In the genomic region with DNA sequence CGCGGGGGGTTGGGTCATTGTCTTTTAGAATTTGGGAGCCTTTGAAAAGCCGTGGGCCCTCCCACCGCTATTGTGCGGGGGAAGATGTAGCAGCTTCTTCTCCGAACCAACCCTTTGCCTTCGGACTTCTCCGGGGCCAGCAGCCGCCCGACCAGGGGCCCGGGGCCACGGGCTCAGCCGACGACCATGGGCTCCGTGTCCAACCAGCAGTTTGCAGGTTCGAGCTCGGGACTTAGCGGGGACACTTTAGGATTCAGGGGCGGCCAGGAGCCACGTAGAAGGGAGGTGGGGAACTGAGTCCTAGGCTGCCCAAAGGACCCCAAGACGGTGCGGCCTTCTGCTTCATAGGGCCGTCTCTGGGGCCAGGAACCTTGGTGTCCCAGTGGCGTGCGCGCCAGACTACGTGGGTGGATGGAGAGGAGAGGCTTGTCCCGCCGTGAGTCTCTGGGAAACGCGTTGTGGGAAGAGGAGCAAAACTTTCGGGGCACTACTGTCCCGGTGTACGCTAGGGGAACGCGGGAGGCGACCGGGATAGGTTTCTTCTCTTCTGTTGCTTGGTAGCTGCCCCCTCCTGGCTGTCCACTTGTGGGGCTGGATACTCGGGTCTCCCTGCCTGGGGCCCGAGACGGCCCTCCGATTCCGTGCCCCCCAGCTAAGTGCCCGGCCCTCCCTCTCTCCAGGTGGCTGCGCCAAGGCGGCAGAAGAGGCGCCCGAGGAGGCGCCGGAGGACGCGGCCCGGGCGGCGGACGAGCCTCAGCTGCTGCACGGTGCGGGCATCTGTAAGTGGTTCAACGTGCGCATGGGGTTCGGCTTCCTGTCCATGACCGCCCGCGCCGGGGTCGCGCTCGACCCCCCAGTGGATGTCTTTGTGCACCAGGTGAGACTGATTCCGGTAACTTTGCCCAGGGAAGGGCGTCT, we compare ENCODE assay signal across 19 cellular contexts. TPM values are rescaled to one million over a fixed set of nuclear protein-coding genes. Genes with fewer than 3 reads are reported as not detected.
DNase-seq lines count a peak whose midpoint lies in the region; ATAC-seq, FAIRE-seq and TF ChIP-seq lines count a peak whose summit lies in the region.
"Had no signal": no experiment of that assay in that cellular context is flagged by ENCODE, and none has a peak within 500 bp of the region (broad histone marks: within the 10 kb centered on the region; RNA-seq: fewer than 3 reads in every experiment).

A gene with protein sequence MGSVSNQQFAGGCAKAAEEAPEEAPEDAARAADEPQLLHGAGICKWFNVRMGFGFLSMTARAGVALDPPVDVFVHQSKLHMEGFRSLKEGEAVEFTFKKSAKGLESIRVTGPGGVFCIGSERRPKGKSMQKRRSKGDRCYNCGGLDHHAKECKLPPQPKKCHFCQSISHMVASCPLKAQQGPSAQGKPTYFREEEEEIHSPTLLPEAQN (plus strand): TSS at position 112 of the 918 bp plus-strand sequence. CDS start 75 bp downstream, at position 187.

- H3K9ac ChIP-seq in HCT116 (ENCODE audit: low read length) (peak within 1 kb of the TSS; percentile 28; the same call in 1 of the 2 replicates), endothelial cell of umbilical vein (replicated peaks; ENCODE audit: extremely low read depth, insufficient read depth, low read length) (no peak within 1 kb of the TSS), neural cell (ENCODE audit: low read length) (peak within 1 kb of the TSS; percentile 53)

- H3K27ac ChIP-seq in CD4-positive, alpha-beta memory T cell (ENCODE audit: low read depth, low read length), result no peak within 1 kb of the TSS
- H3K27ac ChIP-seq in HCT116 (ENCODE audit: low read depth, low read length), result no peak within 1 kb of the TSS
- no peak within 1 kb of the TSS for H3K27ac ChIP-seq in endothelial cell of umbilical vein (ENCODE audit: insufficient read depth, low read depth, low read length)
- peak within 1 kb of the TSS; percentile 72 for H3K27ac ChIP-seq in neural cell (ENCODE audit: low read length)
- H3K27ac ChIP-seq: breast epithelium had no signal

- peak within 1 kb of the TSS in 1 of 7 donors; percentile 74 for H3K27ac Mint-ChIP-seq in CD4-positive, alpha-beta memory T cell
- H3K27ac Mint-ChIP-seq in activated T-helper 17 cell treated with anti-CD3 and anti-CD28 coated beads, Interleukin-2, amount 50 U/mL, for 72 hours, result no peak within 1 kb of the TSS
- H3K27ac Mint-ChIP-seq: effector memory CD8-positive, alpha-beta T cell had no signal

- peak within 1 kb of the TSS in 5 of 8 donors; percentile 4 to 57 (median 35) for H3K4me3 Mint-ChIP-seq in CD4-positive, alpha-beta memory T cell
- H3K4me3 Mint-ChIP-seq in activated T-helper 17 cell treated with anti-CD3 and anti-CD28 coated beads, Interleukin-2, amount 50 U/mL, for 72 hours, result no peak within 1 kb of the TSS

- H2AFZ ChIP-seq in HCT116 (ENCODE audit: low read depth, low read length, poor library complexity, severe bottlenecking), result peak within 1 kb of the TSS; percentile 71
- H2AFZ ChIP-seq in endothelial cell of umbilical vein (ENCODE audit: low read depth, low read length), result no peak within 1 kb of the TSS
- peak within 1 kb of the TSS; percentile 9 for H2AFZ ChIP-seq in neural cell (ENCODE audit: low read depth, low read length)

- FAIRE-seq in endothelial cell of umbilical vein (lab: Jason Lieb, UNC), result no peak
- FAIRE-seq: GM18507, GM19239, HTR-8/SVneo, kidney had no signal

- no peaks in the 10 kb centered on the region for H3F3A ChIP-seq in neural cell (ENCODE audit: insufficient read depth, low read length, poor library complexity, severe bottlenecking)

- H3K9me1 ChIP-seq in endothelial cell of umbilical vein (replicated peaks; ENCODE audit: control insufficient read depth, extremely low read depth, insufficient read depth, low read length), result no peaks in the 10 kb centered on the region

- RAD21 ChIA-PET in HCT116 (lab: Charles Lee; ENCODE audit: low non-redundant PET in 1 of 2, low total read pairs in 2 of 2, uncharacterized antibody in 2 of 2, unreplicated experiment in 2 of 2), result no interaction called here

- H4K20me1 ChIP-seq in HCT116 (ENCODE audit: insufficient read depth) (no peaks in the 10 kb centered on the region), endothelial cell of umbilical vein (replicated peaks; ENCODE audit: control insufficient read depth, extremely low read depth, insufficient read depth, low read length) (no peaks in the 10 kb centered on the region), neural cell (ENCODE audit: insufficient read depth) (no peaks in the 10 kb centered on the region)

- ATAC-seq in HCT116 (no peak), GM21717 (IDR thresholded peaks at IDR 0.05; ENCODE audit: unreplicated experiment) (no peak)
- ATAC-seq in activated T-helper 17 cell treated with anti-CD3 and anti-CD28 coated beads, Interleukin-2, amount 50 U/mL, for 72 hours (replicated peaks), result no peak
- ATAC-seq: effector memory CD8-positive, alpha-beta T cell had no signal

- H3K36me3 ChIP-seq in CD4-positive, alpha-beta memory T cell (ENCODE audit: insufficient read depth, low read length), result no peaks in the 10 kb centered on the region
- H3K36me3 ChIP-seq in HCT116 (ENCODE audit: control insufficient read depth in 1 of 2, insufficient read depth in 2 of 2, low read length in 2 of 2), result no peaks in the 10 kb centered on the region
- H3K36me3 ChIP-seq in endothelial cell of umbilical vein (ENCODE audit: control insufficient read depth in 2 of 2, extremely low read depth in 1 of 2, insufficient read depth in 2 of 2, low read length in 2 of 2), result no peaks in the 10 kb centered on the region
- no peaks in the 10 kb centered on the region for H3K36me3 ChIP-seq in neural cell (ENCODE audit: insufficient read depth, low read length)
- H3K36me3 ChIP-seq: breast epithelium had no signal

- dilution Hi-C loops in endothelial cell of umbilical vein (cut with MboI; ENCODE audit: extremely low pct_ligation_motif_present, low sequenced_read_pairs), result no loop called here

- H3K9me2 ChIP-seq in HCT116 (ENCODE audit: insufficient read depth) (no peaks in the 10 kb centered on the region), neural cell (ENCODE audit: insufficient read depth, low read length) (no peaks in the 10 kb centered on the region)

- H3K4me1 ChIP-seq in CD4-positive, alpha-beta memory T cell (ENCODE audit: insufficient read depth, low read length), result peaks cover 17% of the 10 kb centered on the region
- H3K4me1 ChIP-seq in HCT116 (ENCODE audit: control insufficient read depth in 1 of 2, insufficient read depth in 2 of 2, low read length in 2 of 2) (peaks cover 0 to 19% of the 10 kb centered on the region in 2 experiments; a peak in 3 of 4 replicates), endothelial cell of umbilical vein (ENCODE audit: control insufficient read depth, extremely low read depth, insufficient read depth, low read length) (no peaks in the 10 kb centered on the region)
- H3K4me1 ChIP-seq: breast epithelium had no signal

- no peak for TF ChIP-seq POLR2A in HCT116 (IDR thresholded peaks at IDR 0.05; ENCODE audit: borderline replicate concordance, extremely low read depth, insufficient read depth, insufficient read length)
- TF ChIP-seq POLR2A in endothelial cell of umbilical vein (IDR thresholded peaks at IDR 0.05; ENCODE audit: low read depth, low read length), result no peak

- POLR2A ChIA-PET in CD4-positive, alpha-beta memory T cell (lab: Charles Lee; ENCODE audit: partially characterized antibody), result no interaction called here
- POLR2A ChIA-PET in HCT116 (lab: Charles Lee), result no interaction called here
- POLR2A ChIA-PET in endothelial cell of umbilical vein (lab: Charles Lee), result no interaction called here

- peak within 1 kb of the TSS; percentile 77 for H3K4me2 ChIP-seq in HCT116 (ENCODE audit: low read length)
- H3K4me2 ChIP-seq in endothelial cell of umbilical vein (ENCODE audit: insufficient read depth, low read length), result no peak within 1 kb of the TSS
- H3K4me2 ChIP-seq in neural cell (ENCODE audit: low read length), result no peak within 1 kb of the TSS

- peaks cover 42% of the 10 kb centered on the region for H3K27me3 ChIP-seq in CD4-positive, alpha-beta memory T cell (ENCODE audit: insufficient read depth, low read length)
- H3K27me3 ChIP-seq in HCT116 (ENCODE audit: insufficient read depth, low read length), result no peaks in the 10 kb centered on the region; the same call in 1 of the 2 replicates
- peaks cover 50 to 56% of the 10 kb centered on the region in 2 experiments for H3K27me3 ChIP-seq in endothelial cell of umbilical vein (ENCODE audit: control insufficient read depth in 2 of 2, insufficient read depth in 2 of 2, low read length in 2 of 2)
- H3K27me3 ChIP-seq in neural cell (ENCODE audit: insufficient read depth, low read depth, low read length), result no peaks in the 10 kb centered on the region

- BruUV-seq in HCT116 (replicated peaks; lab: Mats Ljungman, UMichigan) (no TSS peak), endothelial cell of umbilical vein (replicated peaks; lab: Mats Ljungman, UMichigan) (no TSS peak)

- TF ChIP-seq RAD21 in HCT116 (IDR thresholded peaks at IDR 0.05; ENCODE audit: low read depth), result no peak
- TF ChIP-seq RAD21 in neural cell (conservative IDR thresholded peaks at IDR 0.05), result no peak

- H3K79me2 ChIP-seq in HCT116 (ENCODE audit: insufficient read depth, low read length) (no peaks in the 10 kb centered on the region), endothelial cell of umbilical vein (ENCODE audit: control insufficient read depth, insufficient read depth, low read length) (no peaks in the 10 kb centered on the region), neural cell (replicated peaks; ENCODE audit: insufficient read depth, low read length) (peaks cover 41% of the 10 kb centered on the region)

- TF ChIP-seq CTCF in HCT116 (IDR thresholded peaks at IDR 0.05 in 2 of 3, conservative IDR thresholded peaks at IDR 0.05 in 1 of 3; ENCODE audit: borderline replicate concordance in 1 of 3, insufficient read depth in 1 of 3, low read depth in 2 of 3, low read length in 2 of 3) (no peak), endothelial cell of umbilical vein (IDR thresholded peaks at IDR 0.05; ENCODE audit: extremely low read depth in 1 of 2, insufficient read depth in 1 of 2, low read depth in 1 of 2, low read length in 2 of 2) (no peak), neural cell (IDR thresholded peaks at IDR 0.05; ENCODE audit: poor library complexity, severe bottlenecking) (no peak)

- H3K36me3 Mint-ChIP-seq in CD4-positive, alpha-beta memory T cell, result no peaks in the 10 kb centered on the region
- H3K36me3 Mint-ChIP-seq in activated T-helper 17 cell treated with anti-CD3 and anti-CD28 coated beads, Interleukin-2, amount 50 U/mL, for 72 hours (ENCODE audit: low read depth), result no peaks in the 10 kb centered on the region

- H3K9me3 Mint-ChIP-seq in CD4-positive, alpha-beta memory T cell, result peaks cover 0 to 3% (median 0%) of the 10 kb centered on the region in 8 donors
- H3K9me3 Mint-ChIP-seq in activated T-helper 17 cell treated with anti-CD3 and anti-CD28 coated beads, Interleukin-2, amount 50 U/mL, for 72 hours, result no peaks in the 10 kb centered on the region
- H3K9me3 Mint-ChIP-seq: effector memory CD8-positive, alpha-beta T cell had no signal

- H3K27me3 Mint-ChIP-seq in CD4-positive, alpha-beta memory T cell, result peaks cover 35 to 46% of the 10 kb centered on the region in 2 donors
- peaks cover 55% of the 10 kb centered on the region for H3K27me3 Mint-ChIP-seq in activated T-helper 17 cell treated with anti-CD3 and anti-CD28 coated beads, Interleukin-2, amount 50 U/mL, for 72 hours

- no peak within 1 kb of the TSS for H3K4me3 ChIP-seq in CD4-positive, alpha-beta memory T cell (ENCODE audit: low read length in 2 of 2)
- H3K4me3 ChIP-seq in HCT116 (replicated peaks in 1 of 2; ENCODE audit: low read depth in 1 of 2, low read length in 2 of 2), result peak within 1 kb of the TSS; percentile 45 to 51
- no peak within 1 kb of the TSS for H3K4me3 ChIP-seq in endothelial cell of umbilical vein (replicated peaks in 1 of 3; ENCODE audit: insufficient read depth in 1 of 3, low read depth in 1 of 3, low read length in 3 of 3)
- H3K4me3 ChIP-seq in neural cell (ENCODE audit: low read length), result peak within 1 kb of the TSS; percentile 52
- H3K4me3 ChIP-seq: breast epithelium had no signal

- no peak for DNase-seq in CD4-positive, alpha-beta memory T cell
- DNase-seq in HCT116 (ENCODE audit: low read depth, low spot score), result no peak
- no peak for DNase-seq in endothelial cell of umbilical vein (ENCODE audit: low read depth, low spot score)
- DNase-seq in mucosa of gallbladder (ENCODE audit: low spot score), result no peak
- no peak for DNase-seq in hypothalamus (lab: John Stamatoyannopoulos, UW)
- DNase-seq: activated naive CD4-positive, alpha-beta T cell; effector memory CD8-positive, alpha-beta T cell; foreskin fibroblast; GF-D8; kidney had no signal

- CTCF ChIA-PET in CD4-positive, alpha-beta memory T cell (lab: Charles Lee; ENCODE audit: partially characterized antibody), result interaction anchor here (1.0 kb wide), 1 partner anchor 135 kb away, joined by 3 read pairs; no protein-coding TSS in a partner anchor
- CTCF ChIA-PET in HCT116 (lab: Charles Lee) (no interaction called here), endothelial cell of umbilical vein (lab: Charles Lee) (interaction anchor here (0.6 to 1.5 kb wide), 3 partner anchors 10 to 529 kb away, joined by 3 to 4 read pairs (median 4); a partner anchor contains a TSS)

- intact Hi-C loops in CD4-positive, alpha-beta memory T cell (cut with micrococcal nuclease), result no loop called here
- intact Hi-C loops in HCT116 (cut with micrococcal nuclease), result no loop called here
- intact Hi-C loops in endothelial cell of umbilical vein (cut with micrococcal nuclease), result no loop called here

- H3K4me1 Mint-ChIP-seq in CD4-positive, alpha-beta memory T cell, result peaks cover 9 to 24% (median 17%) of the 10 kb centered on the region in 4 donors
- H3K4me1 Mint-ChIP-seq in activated T-helper 17 cell treated with anti-CD3 and anti-CD28 coated beads, Interleukin-2, amount 50 U/mL, for 72 hours, result peaks cover 7% of the 10 kb centered on the region

- TF ChIP-seq EP300 in neural cell (conservative IDR thresholded peaks at IDR 0.05; ENCODE audit: poor library complexity, severe bottlenecking), result no peak

- H3K9me3 ChIP-seq in CD4-positive, alpha-beta memory T cell (ENCODE audit: control insufficient read depth in 1 of 2, low read length in 2 of 2), result no peaks in the 10 kb centered on the region
- H3K9me3 ChIP-seq in HCT116 (ENCODE audit: control insufficient read depth in 1 of 2, insufficient read depth in 1 of 2, low read depth in 1 of 2, low read length in 2 of 2), result no peaks in the 10 kb centered on the region
- H3K9me3 ChIP-seq in endothelial cell of umbilical vein (replicated peaks; ENCODE audit: control insufficient read depth, insufficient read depth, low read length), result no peaks in the 10 kb centered on the region
- no peaks in the 10 kb centered on the region for H3K9me3 ChIP-seq in neural cell (ENCODE audit: low read length)
- H3K9me3 ChIP-seq: breast epithelium had no signal

RNA-seq across cellular contexts. Expression of the gene that starts here (rescaled TPM):
- total RNA-seq in CD4-positive, alpha-beta memory T cell, result not detected
- polyA plus RNA-seq in CD4-positive, alpha-beta memory T cell, result not detected
- 1.4 TPM for total RNA-seq in HCT116 (2021; ENCODE audit: unreplicated experiment)
- polyA plus RNA-seq in HCT116 (2012), result 0.21 and 0.33 TPM in 2 replicates
- total RNA-seq in endothelial cell of umbilical vein, result not detected in 2 replicates
- polyA plus RNA-seq in endothelial cell of umbilical vein, result 0.10 and 0.11 TPM in 2 replicates
- polyA plus RNA-seq in endothelial cell of umbilical vein (2011; cell fraction: cytosol; rRNA removed), result 0.01 TPM in 1 of 2 replicates, not detected in the other
- not detected in 2 replicates for polyA plus RNA-seq in endothelial cell of umbilical vein (2011; cell fraction: nucleus; rRNA removed)
- not detected in 2 replicates for polyA plus RNA-seq in endothelial cell of umbilical vein (2012)
- polyA minus RNA-seq in endothelial cell of umbilical vein, result not detected in 2 replicates
- polyA minus RNA-seq in endothelial cell of umbilical vein (2011; cell fraction: cytosol; rRNA and poly(A)+ RNA removed), result not detected
- not detected in 2 replicates for polyA minus RNA-seq in endothelial cell of umbilical vein (2011; cell fraction: nucleus; rRNA and poly(A)+ RNA removed)
- 0.94 and 1.0 TPM in 2 replicates for polyA plus RNA-seq in neural cell
- polyA minus RNA-seq in neural cell, result 1.5 and 2.1 TPM in 2 replicates
- 1.4 TPM for total RNA-seq in mucosa of gallbladder
- total RNA-seq in activated T-helper 17 cell treated with anti-CD3 and anti-CD28 coated beads, Interleukin-2, amount 50 U/mL, for 72 hours, result not detected
- total RNA-seq: activated CD8-positive, alpha-beta memory T cell treated with anti-CD3 and anti-CD28 coated beads for 36 hours; breast epithelium; kidney; renal cortical epithelial cell had no signal

Comparison
In these comparisons a context has a peak if more than half of its experiments do, and no peak if none do; other contexts are left out.
1. H3K4me3 ChIP-seq: peak in HCT116 (2 of 2) and neural cell (single experiment); none in CD4-positive, alpha-beta memory T cell (0 of 2) and endothelial cell of umbilical vein (0 of 3).